Comparison of ENCODE assay signal across 10 cellular contexts in the genomic region with DNA sequence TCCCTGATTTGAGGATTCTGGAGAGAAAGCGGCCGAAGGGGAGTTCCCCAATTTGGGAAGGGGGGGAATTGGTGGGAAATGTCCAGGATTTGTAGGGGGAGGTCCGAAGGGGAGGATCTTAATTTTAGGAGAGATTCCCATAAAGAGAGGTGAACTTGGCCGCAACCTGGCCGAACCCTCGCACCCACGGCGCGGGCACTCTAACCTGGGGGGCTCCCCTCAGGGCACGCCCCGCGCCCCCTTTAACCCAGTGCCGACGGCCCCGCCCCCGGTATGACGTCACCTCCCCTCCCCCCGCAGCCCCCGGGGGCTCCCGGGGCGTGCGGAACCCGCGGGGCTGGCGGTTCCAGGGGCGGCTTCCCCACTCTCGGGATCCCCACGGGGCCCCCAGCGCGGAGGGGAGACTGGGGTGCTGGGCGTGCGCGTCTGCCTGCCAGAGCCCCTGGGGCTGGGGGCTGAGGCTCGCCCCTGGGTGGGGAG. TPM values are rescaled to one million over a fixed set of nuclear protein-coding genes. Genes with fewer than 3 reads are reported as not detected.
DNase-seq lines count a peak whose midpoint lies in the region; ATAC-seq and TF ChIP-seq lines count a peak whose summit lies in the region.
"Had no signal": no experiment of that assay in that cellular context is flagged by ENCODE, and none has a peak within 500 bp of the region (broad histone marks: within the 10 kb centered on the region; RNA-seq: fewer than 3 reads in every experiment).

No MANE protein-coding gene starts in this region.

- H2AFZ ChIP-seq in neural cell (ENCODE audit: low read depth, low read length) = no peak overlapping the region

- TF ChIP-seq POLR2A in body of pancreas (IDR thresholded peaks at IDR 0.05) = no peak

- H3K9me3 ChIP-seq in BLaER1 treated with 17β-estradiol and CSF1 and Interleukin-3, amounts not matched to agents 10 nM and 100 nM (replicated peaks in 1 of 11) = no peaks in the 10 kb centered on the region
- no peaks in the 10 kb centered on the region for H3K9me3 ChIP-seq in HUES64 (ENCODE audit: insufficient read depth, low read depth, low read length)
- H3K9me3 ChIP-seq in endocrine pancreas (ENCODE audit: control insufficient read depth, low read length) = no peaks in the 10 kb centered on the region
- H3K9me3 ChIP-seq in neural cell (ENCODE audit: low read length) = no peaks in the 10 kb centered on the region
- H3K9me3 ChIP-seq in body of pancreas = no peaks in the 10 kb centered on the region
- H3K9me3 ChIP-seq: colonic mucosa had no signal

- peaks cover 0 to 67% (median 34%) of the 10 kb centered on the region in 11 experiments; a peak in 17 of 22 replicates for H4K20me1 ChIP-seq in BLaER1 treated with 17β-estradiol and CSF1 and Interleukin-3, amounts not matched to agents 10 nM and 100 nM
- H4K20me1 ChIP-seq in neural cell (ENCODE audit: insufficient read depth) = peaks cover 17% of the 10 kb centered on the region

- DNase-seq in NK-92 (lab: John Stamatoyannopoulos, UW; ENCODE audit: unreplicated experiment) (no peak), body of pancreas (no peak)
- no peak for DNase-seq in central memory CD4-positive, alpha-beta T cell
- DNase-seq: colonic mucosa; stimulated activated CD4-positive, alpha-beta T cell treated with anti-CD3 and anti-CD28 coated beads, Interleukin-2, amount 100 ng/mL, for 48 hours had no signal

- peak overlapping the region; percentile 21 to 67 (median 51); a peak in 18 of 20 replicates for H3K4me3 ChIP-seq in BLaER1 treated with 17β-estradiol and CSF1 and Interleukin-3, amounts not matched to agents 10 nM and 100 nM
- H3K4me3 ChIP-seq in HUES64 (ENCODE audit: low read length) (peak overlapping the region; percentile 79), endocrine pancreas (ENCODE audit: control insufficient read depth, insufficient read depth, low read length) (peak overlapping the region; percentile 12), neural cell (ENCODE audit: low read length) (peak overlapping the region; percentile 98), body of pancreas (no peak overlapping the region)

- peaks cover 32 to 63% (median 53%) of the 10 kb centered on the region in 10 experiments for H3K4me1 ChIP-seq in BLaER1 treated with 17β-estradiol and CSF1 and Interleukin-3, amounts not matched to agents 10 nM and 100 nM
- H3K4me1 ChIP-seq in HUES64 (ENCODE audit: insufficient read depth, low read length) (peaks cover 17% of the 10 kb centered on the region), endocrine pancreas (ENCODE audit: control insufficient read depth, insufficient read depth, low read length) (no peaks in the 10 kb centered on the region), body of pancreas (peaks cover 18% of the 10 kb centered on the region)
- H3K4me1 ChIP-seq: colonic mucosa had no signal

- H3K36me3 ChIP-seq in BLaER1 treated with 17β-estradiol and CSF1 and Interleukin-3, amounts not matched to agents 10 nM and 100 nM = no peaks in the 10 kb centered on the region
- H3K36me3 ChIP-seq in HUES64 (ENCODE audit: insufficient read depth, low read length) = peaks cover 7% of the 10 kb centered on the region
- H3K36me3 ChIP-seq in endocrine pancreas (ENCODE audit: control insufficient read depth, insufficient read depth, low read length) = no peaks in the 10 kb centered on the region
- H3K36me3 ChIP-seq in neural cell (ENCODE audit: insufficient read depth, low read length) = no peaks in the 10 kb centered on the region
- H3K36me3 ChIP-seq in body of pancreas (replicated peaks in 1 of 2; ENCODE audit: insufficient read depth in 1 of 2, low read depth in 2 of 2) = no peaks in the 10 kb centered on the region
- H3K36me3 ChIP-seq: colonic mucosa had no signal

- H3K9me2 ChIP-seq in neural cell (ENCODE audit: insufficient read depth, low read length) = no peaks in the 10 kb centered on the region

- ATAC-seq in HG03439 (IDR thresholded peaks at IDR 0.05; ENCODE audit: unreplicated experiment) (no peak), body of pancreas (no peak)

- peaks cover 55% of the 10 kb centered on the region for H3K79me2 ChIP-seq in neural cell (replicated peaks; ENCODE audit: insufficient read depth, low read length)

- peak; percentile 13 for TF ChIP-seq EP300 in neural cell (conservative IDR thresholded peaks at IDR 0.05; ENCODE audit: poor library complexity, severe bottlenecking)

- under 1% methylated on average over 30 of the region's 34 CpGs for WGBS in HUES64
- WGBS in body of pancreas, 2 donors = 2 to 4% methylated on average over 8 to 19 of the region's 34 CpGs

- no peak for TF ChIP-seq RAD21 in neural cell (conservative IDR thresholded peaks at IDR 0.05)

- H3K27ac ChIP-seq in BLaER1 treated with 17β-estradiol and CSF1 and Interleukin-3, amounts not matched to agents 10 nM and 100 nM = peak overlapping the region in 1 of 11 experiments; percentile 54; a peak in 1 of 22 replicates
- H3K27ac ChIP-seq in HUES64 (ENCODE audit: low read depth, low read length) (peak overlapping the region; percentile 90), neural cell (ENCODE audit: low read length) (peak overlapping the region; percentile 97), body of pancreas (no peak overlapping the region)
- H3K27ac ChIP-seq: colonic mucosa had no signal

- peak overlapping the region; percentile 71 to 91 (median 80) for H3K4me2 ChIP-seq in BLaER1 treated with 17β-estradiol and CSF1 and Interleukin-3, amounts not matched to agents 10 nM and 100 nM
- H3K4me2 ChIP-seq in neural cell (ENCODE audit: low read length) = peak overlapping the region; percentile 84

- H3F3A ChIP-seq in neural cell (ENCODE audit: insufficient read depth, low read length, poor library complexity, severe bottlenecking) = no peaks in the 10 kb centered on the region

- peaks cover 79 to 89% (median 86%) of the 10 kb centered on the region in 11 experiments for H3K27me3 ChIP-seq in BLaER1 treated with 17β-estradiol and CSF1 and Interleukin-3, amounts not matched to agents 10 nM and 100 nM
- H3K27me3 ChIP-seq in HUES64 (ENCODE audit: insufficient read depth, low read length) = peaks cover 14% of the 10 kb centered on the region
- H3K27me3 ChIP-seq in endocrine pancreas (ENCODE audit: control insufficient read depth, insufficient read depth, low read length) = no peaks in the 10 kb centered on the region
- H3K27me3 ChIP-seq in neural cell (ENCODE audit: insufficient read depth, low read depth, low read length) = no peaks in the 10 kb centered on the region
- H3K27me3 ChIP-seq in body of pancreas = peaks cover 0 to 26% of the 10 kb centered on the region in 2 donors

- TF ChIP-seq CTCF in neural cell (IDR thresholded peaks at IDR 0.05; ENCODE audit: poor library complexity, severe bottlenecking) (no peak), body of pancreas (IDR thresholded peaks at IDR 0.05) (no peak)

- H3K9ac ChIP-seq in BLaER1 treated with 17β-estradiol and CSF1 and Interleukin-3, amounts not matched to agents 10 nM and 100 nM = peak overlapping the region in 5 of 11 experiments; percentile 22 to 54 (median 46); a peak in 3 of 22 replicates
- H3K9ac ChIP-seq in HUES64 (ENCODE audit: low read depth, low read length) (peak overlapping the region; percentile 92), endocrine pancreas (ENCODE audit: control insufficient read depth, insufficient read depth, low read length) (peak overlapping the region; percentile 47), neural cell (ENCODE audit: low read length) (peak overlapping the region; percentile 99)

- intact Hi-C loops in body of pancreas (cut with DNase I) = no loop called here

TF ChIP-seq in neural cell, 6 proteins besides CTCF, POLR2A, EP300 and RAD21:
- TF ChIP-seq POLR2AphosphoS5 (IDR thresholded peaks at IDR 0.05) = peak; percentile 74
- TF ChIP-seq EZH2 (IDR thresholded peaks at IDR 0.05; ENCODE audit: borderline replicate concordance, insufficient read depth, low read length, poor library complexity, severe bottlenecking) = no peak

RNA-seq across cellular contexts. Expression of gene PTPRS, which starts 1.1 kb away (rescaled TPM):
- 63.7 TPM for polyA plus RNA-seq in HUES64 (2013, experiment 1 of 2)
- polyA plus RNA-seq in HUES64 (2013, experiment 2 of 2) = 74.7 TPM
- 121 and 144 TPM in 2 replicates for polyA plus RNA-seq in neural cell
- 387 and 398 TPM in 2 replicates for polyA minus RNA-seq in neural cell
- total RNA-seq in body of pancreas = 100 to 1,000 TPM; 133 to 139 TPM

Comparison
In these comparisons a context has a peak if more than half of its experiments do, and no peak if none do; other contexts are left out.
1. H3K27ac ChIP-seq: peak in HUES64 (single experiment) and neural cell (single experiment); none in body of pancreas (0 of 4).
2. H3K4me3 ChIP-seq: peak in BLaER1 treated with 17β-estradiol and CSF1 and Interleukin-3, amounts not matched to agents 10 nM and 100 nM (10 of 10), HUES64 (single experiment), endocrine pancreas (single experiment) and neural cell (single experiment); none in body of pancreas (0 of 2).